8 cellular contexts compared by ENCODE assay signal in genomic region chr6:111573892-111574800, GRCh38. TPM values are rescaled to one million over a fixed set of nuclear protein-coding genes. Genes with fewer than 3 reads are reported as not detected.
DNase-seq lines count a peak whose midpoint lies in the region; ATAC-seq and TF ChIP-seq lines count a peak whose summit lies in the region.

No MANE protein-coding gene starts in this region.

- TF ChIP-seq EP300 in upper lobe of left lung (IDR thresholded peaks at IDR 0.05), result no peak

- peak overlapping the region; percentile 82 for H3K9ac ChIP-seq in adipocyte (ENCODE audit: low read length)

- DNase-seq in activated naive CD4-positive, alpha-beta T cell treated with anti-CD3 and anti-CD28 coated beads for 36 hours, result no peak
- DNase-seq in activated naive CD4-positive, alpha-beta T cell (lab: John Stamatoyannopoulos, UW), result no peak
- DNase-seq in adipocyte (ENCODE audit: low read depth) (peak; percentile 80), iris pigment epithelial cell (ENCODE audit: low read depth) (peak; percentile 97), upper lobe of left lung (no peak), Kasumi-1 (lab: John Stamatoyannopoulos, UW) (no peak)
- no peak for DNase-seq in stimulated activated CD4-positive, alpha-beta T cell treated with anti-CD3 and anti-CD28 coated beads, Interleukin-12 subunit alpha, Interleukin-12 subunit beta, amount 100 ng/mL, for 4 hours

- H3K27me3 Mint-ChIP-seq in activated naive CD4-positive, alpha-beta T cell treated with anti-CD3 and anti-CD28 coated beads for 36 hours (ENCODE audit: low read depth), result no peaks in the 10 kb centered on the region

- peak overlapping the region; percentile 56 for H3K27ac Mint-ChIP-seq in activated naive CD4-positive, alpha-beta T cell treated with anti-CD3 and anti-CD28 coated beads for 36 hours

- H3K27ac ChIP-seq in upper lobe of left lung, result peak overlapping the region in 3 of 4 donors; percentile 68 to 83 (median 80)

- TF ChIP-seq POLR2A in upper lobe of left lung (IDR thresholded peaks at IDR 0.05), result no peak

- H3K4me3 Mint-ChIP-seq in activated naive CD4-positive, alpha-beta T cell treated with anti-CD3 and anti-CD28 coated beads for 36 hours, result no peak overlapping the region

- no peak for TF ChIP-seq CTCF in upper lobe of left lung (IDR thresholded peaks at IDR 0.05)

- peaks cover 52% of the 10 kb centered on the region for H3K36me3 Mint-ChIP-seq in activated naive CD4-positive, alpha-beta T cell treated with anti-CD3 and anti-CD28 coated beads for 36 hours (ENCODE audit: low read depth)

- peaks cover 31% of the 10 kb centered on the region for H3K4me1 Mint-ChIP-seq in activated naive CD4-positive, alpha-beta T cell treated with anti-CD3 and anti-CD28 coated beads for 36 hours (ENCODE audit: low read depth)

- 64 to 65% methylated on average over 3 of the region's 3 CpGs for WGBS in upper lobe of left lung, 2 donors

- no peak overlapping the region for H3K4me3 ChIP-seq in adipocyte (ENCODE audit: low read length)
- no peak overlapping the region for H3K4me3 ChIP-seq in upper lobe of left lung

- H3K4me1 ChIP-seq in adipocyte (ENCODE audit: control insufficient read depth, insufficient read depth, low read length) (peaks cover 64% of the 10 kb centered on the region), upper lobe of left lung (peaks cover 20 to 37% (median 30%) of the 10 kb centered on the region in 4 donors)

- H3K9me3 Mint-ChIP-seq in activated naive CD4-positive, alpha-beta T cell treated with anti-CD3 and anti-CD28 coated beads for 36 hours, result no peaks in the 10 kb centered on the region

- H3K36me3 ChIP-seq in adipocyte (ENCODE audit: control insufficient read depth, insufficient read depth, low read length, severe bottlenecking), result peaks cover 69% of the 10 kb centered on the region
- H3K36me3 ChIP-seq in upper lobe of left lung, result peaks cover 2 to 68% (median 17%) of the 10 kb centered on the region in 4 donors

- no peaks in the 10 kb centered on the region for H3K27me3 ChIP-seq in adipocyte (replicated peaks; ENCODE audit: control insufficient read depth, insufficient read depth, low read length)
- H3K27me3 ChIP-seq in upper lobe of left lung, result no peaks in the 10 kb centered on the region

- ATAC-seq in upper lobe of left lung (ENCODE audit: low FRiP score in 2 of 2) (peak; percentile 35 to 76), HG03135 (IDR thresholded peaks at IDR 0.05; ENCODE audit: unreplicated experiment) (no peak)

- H3K9me3 ChIP-seq in adipocyte (ENCODE audit: control insufficient read depth, low read length) (no peaks in the 10 kb centered on the region), upper lobe of left lung (no peaks in the 10 kb centered on the region)

- CTCF ChIA-PET in activated naive CD4-positive, alpha-beta T cell treated with anti-CD3 and anti-CD28 coated beads for 36 hours (lab: Charles Lee), result interaction anchor here (2.9 kb wide), 1 partner anchor 315 kb away, joined by 10 read pairs; a partner anchor contains a TSS

- intact Hi-C loops in activated naive CD4-positive, alpha-beta T cell treated with anti-CD3 and anti-CD28 coated beads for 36 hours (cut with micrococcal nuclease), result loop anchor here (1.0 kb wide), 3 partner anchors 9 to 90 kb away; partner anchors contain the start of gene TRAF3IP2

RNA-seq across cellular contexts. Expression of gene TRAF3IP2, which starts 31.5 kb away (rescaled TPM):
- 10 to 100 TPM; 39.9 to 42.2 TPM for total RNA-seq in activated naive CD4-positive, alpha-beta T cell treated with anti-CD3 and anti-CD28 coated beads for 36 hours
- total RNA-seq in upper lobe of left lung, result 10 to 100 TPM; 29.2 to 38.0 (median 32.5) TPM

Comparison
In these comparisons a context has a peak if more than half of its experiments do, and no peak if none do; other contexts are left out.
1. DNase-seq: peak in adipocyte (single experiment) and iris pigment epithelial cell (single experiment); none in activated naive CD4-positive, alpha-beta T cell treated with anti-CD3 and anti-CD28 coated beads for 36 hours (single experiment), activated naive CD4-positive, alpha-beta T cell (0 of 4), upper lobe of left lung (0 of 2), stimulated activated CD4-positive, alpha-beta T cell treated with anti-CD3 and anti-CD28 coated beads, Interleukin-12 subunit alpha, Interleukin-12 subunit beta, amount 100 ng/mL, for 4 hours (single experiment) and Kasumi-1 (0 of 2).